ENCODE assay signal across 13 cellular contexts in the genomic region with DNA sequence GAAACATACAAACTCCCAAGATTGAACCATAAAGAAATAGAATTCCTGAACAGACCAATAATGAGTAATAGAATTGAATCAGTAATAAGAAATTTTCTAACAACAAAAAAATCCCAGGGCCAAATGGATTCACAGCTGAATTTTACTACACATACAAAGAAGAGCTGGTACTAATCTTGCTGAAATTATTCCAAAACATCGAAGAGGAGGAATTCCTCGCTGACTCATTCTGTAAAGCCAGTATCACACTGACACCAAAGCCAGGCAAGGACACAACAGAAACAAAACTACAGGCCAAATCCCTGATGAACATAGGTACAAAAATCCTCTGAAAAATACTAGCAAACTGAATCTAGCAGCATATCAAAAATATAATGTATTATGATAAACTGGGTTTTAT.
"Had no signal": no experiment of that assay in that cellular context is flagged by ENCODE, and none has a peak within 500 bp of the region (broad histone marks: within the 10 kb centered on the region; RNA-seq: fewer than 3 reads in every experiment).

No MANE protein-coding gene starts in this region.

- H3K27me3 Mint-ChIP-seq: activated naive CD8-positive, alpha-beta T cell treated with anti-CD3 and anti-CD28 coated beads, Interleukin-2, amount 50 U/mL, for 24 hours; naive B cell; stimulated activated naive CD8-positive, alpha-beta T cell treated with anti-CD3 and anti-CD28 coated beads, Interleukin-15, amount 100 ng/mL, for 72 hours; type B pancreatic cell had no signal

- H3K27ac Mint-ChIP-seq: activated naive CD8-positive, alpha-beta T cell treated with anti-CD3 and anti-CD28 coated beads, Interleukin-2, amount 50 U/mL, for 24 hours; naive B cell; stimulated activated naive CD8-positive, alpha-beta T cell treated with anti-CD3 and anti-CD28 coated beads, Interleukin-15, amount 100 ng/mL, for 72 hours; type B pancreatic cell had no signal

- H3K4me1 ChIP-seq: pancreas, sigmoid colon had no signal

- H3K4me3 Mint-ChIP-seq: activated naive CD8-positive, alpha-beta T cell treated with anti-CD3 and anti-CD28 coated beads, Interleukin-2, amount 50 U/mL, for 24 hours; stimulated activated naive CD8-positive, alpha-beta T cell treated with anti-CD3 and anti-CD28 coated beads, Interleukin-15, amount 100 ng/mL, for 72 hours; type B pancreatic cell had no signal

- H3K4me2 ChIP-seq: hepatocyte had no signal

- H3K9me3 ChIP-seq: pancreas, sigmoid colon had no signal

- FAIRE-seq: keratinocyte, pancreas had no signal

- H3K27ac ChIP-seq: dorsolateral prefrontal cortex, hepatocyte, pancreas, sigmoid colon had no signal

- DNase-seq: activated CD4-positive, CD25-positive, alpha-beta regulatory T cell treated with anti-CD3 and anti-CD28 coated beads, Interleukin-2, amount 50 U/mL, for 72 hours; activated naive CD4-positive, alpha-beta T cell treated with Interleukin-2 at 50 U/mL for 16 hours; activated naive CD8-positive, alpha-beta T cell treated with anti-CD3 and anti-CD28 coated beads, Interleukin-2, amount 50 U/mL, for 24 hours; dorsolateral prefrontal cortex; erythroblast; naive B cell; pancreas; sigmoid colon; stimulated activated CD4-positive, alpha-beta T cell treated with anti-CD3 and anti-CD28 coated beads, Interleukin-1b, Interleukin-23, amount 100 ng/mL, for 48 hours; stimulated activated naive CD8-positive, alpha-beta T cell treated with anti-CD3 and anti-CD28 coated beads, Interleukin-15, amount 100 ng/mL, for 72 hours had no signal

- H3K79me2 ChIP-seq: hepatocyte had no signal

- H3K4me1 Mint-ChIP-seq: activated naive CD8-positive, alpha-beta T cell treated with anti-CD3 and anti-CD28 coated beads, Interleukin-2, amount 50 U/mL, for 24 hours; naive B cell; stimulated activated naive CD8-positive, alpha-beta T cell treated with anti-CD3 and anti-CD28 coated beads, Interleukin-15, amount 100 ng/mL, for 72 hours had no signal

- H3K36me3 Mint-ChIP-seq: naive B cell had no signal

- H3K36me3 ChIP-seq: pancreas, sigmoid colon had no signal

- H3K4me3 ChIP-seq: dorsolateral prefrontal cortex, hepatocyte, pancreas, sigmoid colon had no signal

- H3K27me3 ChIP-seq: dorsolateral prefrontal cortex, hepatocyte, pancreas, sigmoid colon had no signal

- H2AFZ ChIP-seq: hepatocyte had no signal
